In genomic region chr5:179759961-179760541, GRCh38 we compare ENCODE assay signal across 10 cellular contexts. TPM values are rescaled to one million over a fixed set of nuclear protein-coding genes. Genes with fewer than 3 reads are reported as not detected.
DNase-seq lines count a peak whose midpoint lies in the region; ATAC-seq and TF ChIP-seq lines count a peak whose summit lies in the region.
"Had no signal": no experiment of that assay in that cellular context is flagged by ENCODE, and none has a peak within 500 bp of the region (broad histone marks: within the 10 kb centered on the region; RNA-seq: fewer than 3 reads in every experiment).

No MANE protein-coding gene starts in this region.

- no peak overlapping the region for H3K4me2 ChIP-seq in smooth muscle cell

- H3K4me3 Mint-ChIP-seq in activated T-cell treated with anti-CD3 and anti-CD28 coated beads, Interleukin-2, amount 50 U/mL, for 4 hours, result peak overlapping the region; percentile 9

- TF ChIP-seq CTCF in spleen (IDR thresholded peaks at IDR 0.05 in 8 of 11, conservative IDR thresholded peaks at IDR 0.05 in 3 of 11) (no peak), smooth muscle cell (IDR thresholded peaks at IDR 0.05; ENCODE audit: borderline replicate concordance, insufficient read depth, poor library complexity, severe bottlenecking) (no peak)

- peaks cover 15 to 99% (median 69%) of the 10 kb centered on the region in 6 donors for H3K4me1 ChIP-seq in spleen
- peaks cover 14% of the 10 kb centered on the region for H3K4me1 ChIP-seq in smooth muscle cell (ENCODE audit: low read depth)

- WGBS in spleen, 5 donors, result 69 to 80% (median 72%) methylated on average over 6 of the region's 6 CpGs
- 55% methylated on average over 6 of the region's 6 CpGs for WGBS in smooth muscle cell (ENCODE audit: low lambda C conversion rate)

- no peak overlapping the region for H2AFZ ChIP-seq in smooth muscle cell (ENCODE audit: low read depth)

- no peaks in the 10 kb centered on the region for H3K27me3 ChIP-seq in spleen (replicated peaks in 1 of 7)
- no peaks in the 10 kb centered on the region for H3K27me3 ChIP-seq in smooth muscle cell (ENCODE audit: low read depth)
- H3K27me3 ChIP-seq: SJSA1 had no signal

- peaks cover 3% of the 10 kb centered on the region for H3K36me3 Mint-ChIP-seq in activated T-cell treated with anti-CD3 and anti-CD28 coated beads, Interleukin-2, amount 50 U/mL, for 4 hours (ENCODE audit: insufficient read depth)

- intact Hi-C loops in spleen (cut with DNase I; ENCODE audit: low total_unique reads), result no loop called here

- H3K4me3 ChIP-seq in spleen, result no peak overlapping the region
- no peak overlapping the region for H3K4me3 ChIP-seq in smooth muscle cell
- H3K4me3 ChIP-seq: SJSA1 had no signal

- DNase-seq in activated T-cell treated with anti-CD3 and anti-CD28 coated beads, Interleukin-2, amount 50 U/mL, for 4 hours, result peak; percentile 11
- peak; percentile 14 for DNase-seq in spleen
- DNase-seq in smooth muscle cell (lab: John Stamatoyannopoulos, UW; ENCODE audit: unreplicated experiment), result no peak
- no peak for DNase-seq in SKM-1 treated with dmso at 0.1 percent for 144 hours (lab: John Stamatoyannopoulos, UW; ENCODE audit: unreplicated experiment)
- no peak for DNase-seq in effector CD8-positive, alpha-beta T cell (lab: John Stamatoyannopoulos, UW)
- no peak for DNase-seq in OCI-M1 (lab: John Stamatoyannopoulos, UW)
- DNase-seq: H7 had no signal

- no peaks in the 10 kb centered on the region for H3K27me3 Mint-ChIP-seq in activated T-cell treated with anti-CD3 and anti-CD28 coated beads, Interleukin-2, amount 50 U/mL, for 4 hours (ENCODE audit: low read depth)

- H3K4me1 Mint-ChIP-seq in activated T-cell treated with anti-CD3 and anti-CD28 coated beads, Interleukin-2, amount 50 U/mL, for 4 hours (ENCODE audit: low read depth), result peaks cover 50% of the 10 kb centered on the region

- no peak for TF ChIP-seq POLR2A in spleen (IDR thresholded peaks at IDR 0.05)

- peaks cover 98% of the 10 kb centered on the region for H4K20me1 ChIP-seq in smooth muscle cell (ENCODE audit: low read depth)

- ATAC-seq in GM18502 (IDR thresholded peaks at IDR 0.05; ENCODE audit: poor library complexity, unreplicated experiment) (peak; percentile 78), HG02870 (IDR thresholded peaks at IDR 0.05; ENCODE audit: unreplicated experiment) (peak; percentile 83)
- ATAC-seq in activated T-cell treated with anti-CD3 and anti-CD28 coated beads, Interleukin-2, amount 50 U/mL, for 4 hours, result peak; percentile 81

- peaks cover 15% of the 10 kb centered on the region for H3F3A ChIP-seq in smooth muscle cell (ENCODE audit: low read depth)

- H3K9me3 ChIP-seq in spleen (no peaks in the 10 kb centered on the region), smooth muscle cell (replicated peaks; ENCODE audit: low read depth) (no peaks in the 10 kb centered on the region)
- H3K9me3 ChIP-seq: SJSA1 had no signal

- H3K9me3 Mint-ChIP-seq in activated T-cell treated with anti-CD3 and anti-CD28 coated beads, Interleukin-2, amount 50 U/mL, for 4 hours, result no peaks in the 10 kb centered on the region

- peaks cover 0 to 2% (median under 1%) of the 10 kb centered on the region in 6 donors for H3K36me3 ChIP-seq in spleen
- H3K36me3 ChIP-seq in smooth muscle cell (ENCODE audit: low read depth), result no peaks in the 10 kb centered on the region

- H3K9ac ChIP-seq in smooth muscle cell (ENCODE audit: low read depth), result no peak overlapping the region

- peak overlapping the region in 5 of 8 donors; percentile 26 to 68 (median 67) for H3K27ac ChIP-seq in spleen
- H3K27ac ChIP-seq in smooth muscle cell (ENCODE audit: low read depth), result no peak overlapping the region
- H3K27ac ChIP-seq: SJSA1 had no signal

- H3K79me2 ChIP-seq in smooth muscle cell (ENCODE audit: low read depth), result peaks cover 76% of the 10 kb centered on the region

RNA-seq across cellular contexts. Expression of gene MAML1, which starts 27.4 kb away (rescaled TPM):
- 10 to 100 TPM; 24.5 to 27.5 (median 26.9) TPM for total RNA-seq in activated T-cell treated with anti-CD3 and anti-CD28 coated beads, Interleukin-2, amount 50 U/mL, for 4 hours
- total RNA-seq in spleen, result 10 to 100 TPM; 31.3 to 42.8 (median 36.7) TPM
- 10 to 100 TPM in 1 of 3 donors, 1 to 10 TPM in 2; 4.7 to 10.7 (median 6.7) TPM for polyA plus RNA-seq in spleen
- 11.5 and 14.4 TPM in 2 replicates for total RNA-seq in smooth muscle cell
- 9.9 and 12.1 TPM in 2 replicates for polyA plus RNA-seq in smooth muscle cell

RNA-seq across cellular contexts. Expression of gene LTC4S, which starts 33.7 kb away (rescaled TPM):
- total RNA-seq in activated T-cell treated with anti-CD3 and anti-CD28 coated beads, Interleukin-2, amount 50 U/mL, for 4 hours, result 1 to 10 TPM in 1 of 3 donors, under 1 TPM in 2; 0.37 to 2.3 (median 0.61) TPM
- total RNA-seq in spleen, result 10 to 100 TPM in 3 of 7 donors, 1 to 10 TPM in 4; 4.0 to 24.2 (median 9.2) TPM
- polyA plus RNA-seq in spleen, result 10 to 100 TPM in 1 of 3 donors, 1 to 10 TPM in 2; 3.1 to 14.9 (median 3.8) TPM
- total RNA-seq in smooth muscle cell, result not detected in 2 replicates
- polyA plus RNA-seq in smooth muscle cell, result 0.83 TPM in 1 of 2 replicates, not detected in the other

RNA-seq across cellular contexts. Expression of gene MGAT4B, which starts 46.6 kb away (rescaled TPM):
- total RNA-seq in activated T-cell treated with anti-CD3 and anti-CD28 coated beads, Interleukin-2, amount 50 U/mL, for 4 hours, result 10 to 100 TPM; 43.6 to 63.7 (median 54.5) TPM
- 100 to 1,000 TPM in 2 of 7 donors, 10 to 100 TPM in 5; 76.8 to 117 (median 87.7) TPM for total RNA-seq in spleen
- polyA plus RNA-seq in spleen, result 10 to 100 TPM; 34.9 to 49.3 (median 35.8) TPM
- total RNA-seq in smooth muscle cell, result 60.0 and 60.6 TPM in 2 replicates
- 121 and 140 TPM in 2 replicates for polyA plus RNA-seq in smooth muscle cell

Comparison
In these comparisons a context has a peak if more than half of its experiments do, and no peak if none do; other contexts are left out.
1. DNase-seq: peak in activated T-cell treated with anti-CD3 and anti-CD28 coated beads, Interleukin-2, amount 50 U/mL, for 4 hours (single experiment) and spleen (single experiment); none in smooth muscle cell (single experiment), SKM-1 treated with dmso at 0.1 percent for 144 hours (single experiment), effector CD8-positive, alpha-beta T cell (single experiment) and OCI-M1 (single experiment).
2. Peak in every context shown above with its lines, with median percentiles within 50 percentile points of each other: ATAC-seq.